19 cellular contexts compared by ENCODE assay signal in the genomic region with DNA sequence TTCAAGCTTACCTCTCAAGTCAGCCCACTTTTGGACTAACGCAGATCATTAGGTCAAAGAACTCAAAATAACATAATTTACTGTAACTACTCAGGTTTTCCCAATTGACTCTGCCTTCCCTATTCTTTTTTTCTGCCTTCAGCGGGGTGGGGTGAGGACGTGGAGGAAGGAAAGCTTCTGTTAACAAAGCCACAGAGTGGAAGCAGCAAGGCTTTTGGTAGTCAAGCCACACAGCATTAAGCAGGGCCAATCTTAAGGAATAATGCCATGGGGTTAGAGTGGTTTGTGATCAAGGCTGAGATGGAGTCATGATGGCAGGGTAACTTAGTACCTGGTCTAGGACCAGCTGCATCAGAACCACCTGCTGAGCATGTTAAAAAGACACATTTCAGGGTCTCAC.
"Had no signal": no experiment of that assay in that cellular context is flagged by ENCODE, and none has a peak within 500 bp of the region (broad histone marks: within the 10 kb centered on the region; RNA-seq: fewer than 3 reads in every experiment).

No MANE protein-coding gene starts in this region.

- H3K27ac Mint-ChIP-seq: memory B cell; natural killer cell; stimulated activated effector memory CD8-positive, alpha-beta T cell treated with anti-CD3 and anti-CD28 coated beads, Interleukin-12 subunit alpha, Interleukin-12 subunit beta, amount 100 ng/mL, for 72 hours had no signal

- H3K36me3 ChIP-seq: neutrophil, pancreas, stomach, thyroid gland had no signal

- H3K27ac ChIP-seq: dorsolateral prefrontal cortex, neutrophil, pancreas, stomach, thyroid gland had no signal

- H3K4me2 ChIP-seq: smooth muscle cell had no signal

- H3K27me3 ChIP-seq: dorsolateral prefrontal cortex, neutrophil, pancreas, stomach, thyroid gland had no signal

- H3K4me3 Mint-ChIP-seq: memory B cell; natural killer cell; stimulated activated effector memory CD8-positive, alpha-beta T cell treated with anti-CD3 and anti-CD28 coated beads, Interleukin-12 subunit alpha, Interleukin-12 subunit beta, amount 100 ng/mL, for 72 hours had no signal

- H3K9me3 ChIP-seq: neutrophil, pancreas, stomach, thyroid gland had no signal

- ATAC-seq: natural killer cell; pancreas; sciatic nerve; stimulated activated effector memory CD8-positive, alpha-beta T cell treated with anti-CD3 and anti-CD28 coated beads, Interleukin-12 subunit alpha, Interleukin-12 subunit beta, amount 100 ng/mL, for 72 hours had no signal

- H3K4me1 ChIP-seq: pancreas had no signal

- H3K27me3 Mint-ChIP-seq: memory B cell had no signal

- H3K9me3 Mint-ChIP-seq: memory B cell; natural killer cell; stimulated activated effector memory CD8-positive, alpha-beta T cell treated with anti-CD3 and anti-CD28 coated beads, Interleukin-12 subunit alpha, Interleukin-12 subunit beta, amount 100 ng/mL, for 72 hours had no signal

- FAIRE-seq: colon, pancreas had no signal

- H3K36me3 Mint-ChIP-seq: natural killer cell had no signal

- H3K4me3 ChIP-seq: dorsolateral prefrontal cortex, lung, pancreas, smooth muscle cell, stomach, thyroid gland had no signal

- DNase-seq: dorsolateral prefrontal cortex; effector CD4-positive, alpha-beta T cell; kidney; natural killer cell; pancreas; stimulated activated CD4-positive, alpha-beta T cell treated with anti-CD3 and anti-CD28 coated beads, Interleukin-12 subunit alpha, Interleukin-12 subunit beta, amount 100 ng/mL, for 4 hours; stimulated activated CD4-positive, alpha-beta T cell treated with anti-CD3 and anti-CD28 coated beads, Interleukin-1b, Interleukin-23, amount 100 ng/mL, for 48 hours; stimulated activated CD4-positive, alpha-beta T cell treated with anti-CD3 and anti-CD28 coated beads, Interleukin-4, amount 100 ng/mL, for 1 hour; stimulated activated naive CD4-positive, alpha-beta T cell treated with Interleukin-2 at 50 U/mL for 16 hours; stomach; thyroid gland; trophoblast cell had no signal
